In the genomic region with DNA sequence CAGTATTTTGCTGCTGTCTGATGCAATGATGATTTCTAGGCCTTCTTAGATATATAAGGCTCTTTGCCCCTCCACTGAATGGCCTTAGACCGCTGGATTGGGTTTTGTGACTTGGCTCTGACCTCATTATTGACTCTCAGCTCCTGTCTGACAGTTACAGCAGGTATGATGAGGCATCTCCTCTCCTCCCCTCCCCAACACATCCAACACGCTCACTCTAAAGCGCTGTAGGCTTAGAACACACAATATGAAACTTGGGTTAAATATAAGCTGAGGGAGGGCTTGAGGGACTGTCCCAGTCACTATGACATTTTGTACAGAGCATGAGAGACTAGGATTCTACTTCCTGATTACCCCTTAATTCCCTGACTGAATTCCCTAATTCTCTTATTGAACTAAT, we compare ENCODE assay signal across 21 cellular contexts. TPM values are rescaled to one million over a fixed set of nuclear protein-coding genes. Genes with fewer than 3 reads are reported as not detected.
DNase-seq lines count a peak whose midpoint lies in the region; ATAC-seq, FAIRE-seq and TF ChIP-seq lines count a peak whose summit lies in the region.
"Had no signal": no experiment of that assay in that cellular context is flagged by ENCODE, and none has a peak within 500 bp of the region (broad histone marks: within the 10 kb centered on the region; RNA-seq: fewer than 3 reads in every experiment).

No MANE protein-coding gene starts in this region.

- CTCF ChIA-PET in activated CD4-positive, alpha-beta memory T cell treated with anti-CD3 and anti-CD28 coated beads for 36 hours (lab: Charles Lee), result no interaction called here

- POLR2A ChIA-PET in activated CD4-positive, alpha-beta memory T cell treated with anti-CD3 and anti-CD28 coated beads for 36 hours (lab: Charles Lee), result no interaction called here

- no peak for TF ChIP-seq POLR2A in GM12892 (IDR thresholded peaks at IDR 0.05; ENCODE audit: low read depth, low read length)

- H3K4me1 Mint-ChIP-seq in activated CD4-positive, alpha-beta memory T cell treated with anti-CD3 and anti-CD28 coated beads for 36 hours (ENCODE audit: low read depth), result no peaks in the 10 kb centered on the region

- peaks cover 6% of the 10 kb centered on the region for H3K27me3 Mint-ChIP-seq in activated CD4-positive, alpha-beta memory T cell treated with anti-CD3 and anti-CD28 coated beads for 36 hours
- H3K27me3 Mint-ChIP-seq: progenitor cell of endocrine pancreas had no signal

- H3K36me3 Mint-ChIP-seq in activated CD4-positive, alpha-beta memory T cell treated with anti-CD3 and anti-CD28 coated beads for 36 hours, result no peaks in the 10 kb centered on the region

- intact Hi-C loops in activated CD4-positive, alpha-beta memory T cell treated with anti-CD3 and anti-CD28 coated beads for 36 hours (cut with micrococcal nuclease), result no loop called here

- DNase-seq in GM12892 (ENCODE audit: insufficient read length) (no peak), HT-29 (ENCODE audit: low spot score) (no peak), cerebellar cortex (ENCODE audit: low spot score) (no peak), NCI-H446 (lab: John Stamatoyannopoulos, UW) (no peak)
- DNase-seq in activated CD4-positive, alpha-beta memory T cell treated with anti-CD3 and anti-CD28 coated beads for 36 hours, result no peak
- DNase-seq: activated CD4-positive, alpha-beta T cell treated with anti-CD3 and anti-CD28 coated beads for 1 hour; activated T-cell treated with anti-CD3 and anti-CD28 coated beads, Interleukin-2, amount 50 U/mL, for 1 hour; amniotic stem cell; erythroblast; head of caudate nucleus; kidney glomerular epithelial cell; NCI-H187 treated with DMSO at 0.1 percent for 48 hours; NCI-H774; stimulated activated CD4-positive, alpha-beta T cell treated with anti-CD3 and anti-CD28 coated beads, Interleukin-15, amount 100 ng/mL, for 24 hours; T-helper 2 cell; thyroid gland had no signal

- peak; percentile 14 for FAIRE-seq in GM12892 (lab: Jason Lieb, UNC)
- FAIRE-seq: colon had no signal

- peak; percentile 97 for ATAC-seq in GM19395 (IDR thresholded peaks at IDR 0.05; ENCODE audit: unreplicated experiment)
- ATAC-seq in HG02610 (IDR thresholded peaks at IDR 0.05; ENCODE audit: unreplicated experiment), result peak; percentile 91
- peak; percentile 80 for ATAC-seq in HG03196 (IDR thresholded peaks at IDR 0.05; ENCODE audit: unreplicated experiment)

- H3K4me3 Mint-ChIP-seq in activated CD4-positive, alpha-beta memory T cell treated with anti-CD3 and anti-CD28 coated beads for 36 hours, result no peak overlapping the region

- peaks cover 2% of the 10 kb centered on the region for H3K9me3 Mint-ChIP-seq in activated CD4-positive, alpha-beta memory T cell treated with anti-CD3 and anti-CD28 coated beads for 36 hours

- H3K27ac Mint-ChIP-seq in activated CD4-positive, alpha-beta memory T cell treated with anti-CD3 and anti-CD28 coated beads for 36 hours, result no peak overlapping the region
- H3K27ac Mint-ChIP-seq: progenitor cell of endocrine pancreas had no signal

RNA-seq across cellular contexts. Expression of gene CER1, which starts 18.8 kb away (rescaled TPM):
- not detected for polyA plus RNA-seq in GM12892 (2012; ENCODE audit: missing spikeins)
- total RNA-seq in activated CD4-positive, alpha-beta memory T cell treated with anti-CD3 and anti-CD28 coated beads for 36 hours, result not detected
- not detected in 2 replicates for total RNA-seq in HT-29 (2014; rRNA removed; shearing (Covaris generic))
- total RNA-seq: progenitor cell of endocrine pancreas, thyroid gland had no signal

RNA-seq across cellular contexts. Expression of gene ZDHHC21, which starts 48.1 kb away (rescaled TPM):
- 8.8 TPM for polyA plus RNA-seq in GM12892 (2012; ENCODE audit: missing spikeins)
- total RNA-seq in activated CD4-positive, alpha-beta memory T cell treated with anti-CD3 and anti-CD28 coated beads for 36 hours, result 1 to 10 TPM; 5.1 to 6.7 TPM
- 5.2 and 6.1 TPM in 2 replicates for total RNA-seq in HT-29 (2014; rRNA removed; shearing (Covaris generic))
